1 cellular context compared by ENCODE assay signal in the genomic region with DNA sequence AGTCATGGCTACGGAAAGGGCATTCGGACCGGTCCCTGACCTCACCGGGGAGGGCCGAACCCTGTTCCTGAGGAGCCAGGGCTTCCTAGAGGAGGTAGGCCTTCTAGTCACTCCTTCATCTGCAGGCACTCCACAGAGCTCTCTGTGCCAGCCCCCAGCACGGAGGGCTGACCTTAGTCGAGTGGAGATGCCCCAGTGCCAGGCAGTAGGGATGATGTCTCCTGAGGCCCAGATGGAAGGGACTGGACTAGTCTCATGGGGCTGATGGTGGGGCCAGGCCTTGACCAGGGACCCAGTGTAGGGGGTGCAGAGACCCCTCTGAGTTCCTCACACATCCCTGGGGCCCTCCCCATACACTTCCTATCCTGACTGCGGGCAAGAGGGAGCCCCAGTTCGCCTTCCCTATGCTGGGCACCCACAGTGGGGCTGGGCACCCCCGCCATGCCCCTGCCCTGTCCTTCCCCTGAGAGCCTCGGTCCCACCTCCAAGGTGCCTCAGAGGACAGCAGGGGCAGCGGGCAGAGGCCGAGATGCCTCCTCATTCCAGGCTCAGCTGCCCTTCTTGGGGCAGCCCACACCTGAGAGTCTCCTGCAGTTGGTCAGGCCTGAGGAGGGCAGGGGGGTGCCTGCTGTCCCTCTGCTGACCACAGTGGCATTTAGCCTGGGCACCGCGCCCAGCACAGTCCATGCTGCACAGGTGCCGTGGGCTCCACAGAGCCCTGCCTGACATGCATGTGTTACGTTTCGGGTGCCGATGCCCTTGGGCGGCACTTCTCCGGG.
TF ChIP-seq lines count a peak whose summit lies in the region.

No MANE protein-coding gene starts in this region.

TF ChIP-seq in HepG2, 621 proteins besides CTCF, POLR2A, EP300 and RAD21:
- TF ChIP-seq CREB1 (IDR thresholded peaks at IDR 0.05) (no peak), CREB1 (CRISPR knock-in tag; IDR thresholded peaks at IDR 0.05) (no peak), SOX6 (IDR thresholded peaks at IDR 0.05) (no peak), SOX6 (CRISPR knock-in tag; IDR thresholded peaks at IDR 0.05) (no peak), AGO2 (optimal IDR thresholded peaks at IDR 0.05; ENCODE audit: low read depth, low read length) (peak; percentile 6)
- TF ChIP-seq, protein P1, sequence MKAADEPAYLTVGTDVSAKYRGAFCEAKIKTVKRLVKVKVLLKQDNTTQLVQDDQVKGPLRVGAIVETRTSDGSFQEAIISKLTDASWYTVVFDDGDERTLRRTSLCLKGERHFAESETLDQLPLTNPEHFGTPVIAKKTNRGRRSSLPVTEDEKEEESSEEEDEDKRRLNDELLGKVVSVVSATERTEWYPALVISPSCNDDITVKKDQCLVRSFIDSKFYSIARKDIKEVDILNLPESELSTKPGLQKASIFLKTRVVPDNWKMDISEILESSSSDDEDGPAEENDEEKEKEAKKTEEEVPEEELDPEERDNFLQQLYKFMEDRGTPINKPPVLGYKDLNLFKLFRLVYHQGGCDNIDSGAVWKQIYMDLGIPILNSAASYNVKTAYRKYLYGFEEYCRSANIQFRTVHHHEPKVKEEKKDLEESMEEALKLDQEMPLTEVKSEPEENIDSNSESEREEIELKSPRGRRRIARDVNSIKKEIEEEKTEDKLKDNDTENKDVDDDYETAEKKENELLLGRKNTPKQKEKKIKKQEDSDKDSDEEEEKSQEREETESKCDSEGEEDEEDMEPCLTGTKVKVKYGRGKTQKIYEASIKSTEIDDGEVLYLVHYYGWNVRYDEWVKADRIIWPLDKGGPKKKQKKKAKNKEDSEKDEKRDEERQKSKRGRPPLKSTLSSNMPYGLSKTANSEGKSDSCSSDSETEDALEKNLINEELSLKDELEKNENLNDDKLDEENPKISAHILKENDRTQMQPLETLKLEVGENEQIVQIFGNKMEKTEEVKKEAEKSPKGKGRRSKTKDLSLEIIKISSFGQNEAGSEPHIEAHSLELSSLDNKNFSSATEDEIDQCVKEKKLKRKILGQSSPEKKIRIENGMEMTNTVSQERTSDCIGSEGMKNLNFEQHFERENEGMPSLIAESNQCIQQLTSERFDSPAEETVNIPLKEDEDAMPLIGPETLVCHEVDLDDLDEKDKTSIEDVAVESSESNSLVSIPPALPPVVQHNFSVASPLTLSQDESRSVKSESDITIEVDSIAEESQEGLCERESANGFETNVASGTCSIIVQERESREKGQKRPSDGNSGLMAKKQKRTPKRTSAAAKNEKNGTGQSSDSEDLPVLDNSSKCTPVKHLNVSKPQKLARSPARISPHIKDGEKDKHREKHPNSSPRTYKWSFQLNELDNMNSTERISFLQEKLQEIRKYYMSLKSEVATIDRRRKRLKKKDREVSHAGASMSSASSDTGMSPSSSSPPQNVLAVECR (CRISPR knock-in tag; IDR thresholded peaks at IDR 0.05; ENCODE audit: borderline replicate concordance): 0 out of 2 replicates have a peak, but pooled peaks have one; percentile 22
- TF ChIP-seq, protein P2, sequence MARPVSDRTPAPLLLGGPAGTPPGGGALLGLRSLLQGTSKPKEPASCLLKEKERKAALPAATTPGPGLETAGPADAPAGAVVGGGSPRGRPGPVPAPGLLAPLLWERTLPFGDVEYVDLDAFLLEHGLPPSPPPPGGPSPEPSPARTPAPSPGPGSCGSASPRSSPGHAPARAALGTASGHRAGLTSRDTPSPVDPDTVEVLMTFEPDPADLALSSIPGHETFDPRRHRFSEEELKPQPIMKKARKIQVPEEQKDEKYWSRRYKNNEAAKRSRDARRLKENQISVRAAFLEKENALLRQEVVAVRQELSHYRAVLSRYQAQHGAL (CRISPR knock-in tag; IDR thresholded peaks at IDR 0.05; ENCODE audit: not compliant biosample characterization): no peak
TF ChIP-seq in HepG2: peak in this region for 2.
